Comparison of ENCODE assay signal across 21 cellular contexts in the genomic region with DNA sequence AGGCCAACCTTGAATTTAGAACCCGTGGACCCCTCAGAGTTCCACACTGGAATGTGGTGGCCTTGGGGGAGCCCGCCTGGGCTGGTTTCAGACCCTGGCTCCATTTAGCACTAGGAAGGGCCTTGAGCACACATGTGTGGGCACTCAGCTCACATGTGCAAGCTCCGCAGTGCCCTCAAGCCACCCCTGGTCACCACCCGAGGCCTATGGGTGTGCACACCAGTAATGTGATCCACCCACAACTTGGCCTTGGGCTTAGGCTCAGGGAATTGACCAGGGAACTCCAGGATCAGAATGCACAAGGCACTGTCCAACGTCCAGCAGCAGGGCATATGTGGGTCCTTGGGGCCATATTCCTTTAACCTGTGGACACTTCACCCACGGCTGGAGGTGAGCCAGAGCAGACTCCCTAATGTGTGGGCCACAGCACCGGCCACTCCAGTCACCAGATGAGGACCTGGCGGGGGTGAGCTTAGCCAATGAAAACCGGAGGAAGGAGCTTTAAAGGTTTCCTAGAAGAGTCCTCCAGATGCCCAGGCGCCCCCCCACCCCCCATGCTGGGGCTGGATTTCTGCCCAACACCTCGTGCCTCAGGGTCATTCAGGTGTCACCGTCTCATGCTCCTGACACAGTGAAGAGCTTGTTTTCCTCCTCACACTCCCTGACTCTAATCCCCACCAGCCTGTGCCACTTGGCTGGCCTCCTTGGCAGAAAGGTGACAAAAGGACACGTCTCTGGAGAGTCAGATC.
A peak's percentile ranks its signal among the peaks of the same experiment; 100 is the strongest.
DNase-seq lines count a peak whose midpoint lies in the region; ATAC-seq, FAIRE-seq and TF ChIP-seq lines count a peak whose summit lies in the region.
"Had no signal": no experiment of that assay in that cellular context is flagged by ENCODE, and none has a peak within 500 bp of the region (broad histone marks: within the 10 kb centered on the region; RNA-seq: fewer than 3 reads in every experiment).

No MANE protein-coding gene starts in this region.

- CTCF ChIA-PET in H1 (lab: Charles Lee; ENCODE audit: partially characterized antibody): interaction anchor here (0.7 to 1.4 kb wide), 2 partner anchors 14 to 60 kb away, joined by 3 to 4 read pairs; no protein-coding TSS in a partner anchor

- ATAC-seq in GM18907 (IDR thresholded peaks at IDR 0.05; ENCODE audit: unreplicated experiment): no peak
- no peak for ATAC-seq in HG02623 (IDR thresholded peaks at IDR 0.05; ENCODE audit: unreplicated experiment)

- FAIRE-seq in H1 (lab: Jason Lieb, UNC): no peak
- FAIRE-seq: islet of Langerhans had no signal

- H2BK12ac ChIP-seq in H1 (ENCODE audit: low read depth, low read length): peak overlapping the region; percentile 35; the same call in 1 of the 2 replicates

- peak; percentile 94 to 95 for DNase-seq in NCI-H524 (lab: John Stamatoyannopoulos, UW)
- no peak for DNase-seq in H1 (ENCODE audit: low read depth in 1 of 2, low spot score in 2 of 2)
- DNase-seq in mesenteric fat pad (ENCODE audit: low spot score): peak; percentile 69
- no peak for DNase-seq in suprapubic skin (ENCODE audit: low spot score in 2 of 2)
- DNase-seq in OCI-M2 (lab: John Stamatoyannopoulos, UW; ENCODE audit: unreplicated experiment): no peak
- DNase-seq: activated CD4-positive, alpha-beta T cell treated with anti-CD3 and anti-CD28 coated beads for 1 hour; activated CD8-positive, alpha-beta memory T cell treated with anti-CD3 and anti-CD28 coated beads, Interleukin-2, amount 50 U/mL, for 48 hours; activated gamma-delta T cell treated with Interleukin-2 at 50 U/mL for 16 hours; Caco-2; cerebellar nuclear complex; GDM1; MM.1S; NCI-H1694; NCI-H526 treated with DMSO at 0.1 percent for 48 hours; sigmoid colon; stimulated activated CD4-positive, alpha-beta T cell treated with anti-CD3 and anti-CD28 coated beads, Interleukin-2, amount 100 ng/mL, for 24 hours; T-helper 9 cell had no signal

- no peaks in the 10 kb centered on the region for H3K23me2 ChIP-seq in H1 (ENCODE audit: low read depth, low read length)

- H3K9ac ChIP-seq in H1 (replicated peaks in 1 of 4; ENCODE audit: extremely low read depth in 1 of 4, low read depth in 3 of 4, low read length in 3 of 4): no peak overlapping the region

- H3K14ac ChIP-seq in H1 (ENCODE audit: insufficient read length): no peak overlapping the region

- no peak overlapping the region for H2BK120ac ChIP-seq in H1 (replicated peaks; ENCODE audit: low read depth, low read length)

- no peaks in the 10 kb centered on the region for H3K9me3 ChIP-seq in H1 (ENCODE audit: insufficient read depth in 2 of 2, low read depth in 1 of 2, low read length in 1 of 2)
- no peaks in the 10 kb centered on the region for H3K9me3 ChIP-seq in suprapubic skin
- H3K9me3 ChIP-seq: Caco-2, sigmoid colon had no signal

- TF ChIP-seq POLR2A in H1 (IDR thresholded peaks at IDR 0.05; ENCODE audit: control extremely low read depth in 1 of 2, low read depth in 2 of 2, low read length in 2 of 2) (no peak), suprapubic skin (IDR thresholded peaks at IDR 0.05) (no peak)

- H3K27ac ChIP-seq in H1 (ENCODE audit: low read depth, low read length) (no peak overlapping the region), suprapubic skin (peak overlapping the region; percentile 83)

- POLR2A ChIA-PET in H1 (lab: Charles Lee; ENCODE audit: partially characterized antibody): interaction anchor here (1.1 kb wide), 1 partner anchor 10 kb away, joined by 6 read pairs; no protein-coding TSS in a partner anchor

- H3K4me1 ChIP-seq in H1 (replicated peaks in 1 of 4; ENCODE audit: control insufficient read depth in 3 of 4, insufficient read depth in 4 of 4, low read length in 3 of 4) (peaks cover 11 to 33% (median 19%) of the 10 kb centered on the region in 4 experiments), suprapubic skin (peaks cover 61% of the 10 kb centered on the region)
- H3K4me1 ChIP-seq: HAP-1 had no signal

- no peak overlapping the region for H2BK5ac ChIP-seq in H1 (ENCODE audit: low read depth, low read length)

- no peak overlapping the region for H4K5ac ChIP-seq in H1 (ENCODE audit: insufficient read length, low read depth, low read length)

- H3K56ac ChIP-seq in H1 (replicated peaks; ENCODE audit: insufficient read length, low read depth, low read length): no peak overlapping the region

- 0 out of 2 replicates have a peak overlapping the region, but pooled peaks have one; percentile 15 for H2BK20ac ChIP-seq in H1 (ENCODE audit: low read length)

- WGBS in H1 (ENCODE audit: extremely low coverage in 1 of 2, insufficient coverage in 1 of 2, insufficient read length in 1 of 2, insufficient replicate concordance in 2 of 2, low coverage in 1 of 2, low lambda C conversion rate in 2 of 2, missing lambda C conversion rate in 1 of 2), 2 experiments: 91% methylated on average over 12 of the region's 13 CpGs; no CpG with 5 or more reads in 1 of the 2 experiments
- 65% methylated on average over 8 of the region's 13 CpGs for WGBS in suprapubic skin

- TF ChIP-seq RAD21 in H1 (IDR thresholded peaks at IDR 0.05 in 1 of 2, conservative IDR thresholded peaks at IDR 0.05 in 1 of 2; ENCODE audit: low read depth in 2 of 2, low read length in 2 of 2): no peak

- no peaks in the 10 kb centered on the region for H3K79me2 ChIP-seq in H1 (ENCODE audit: control insufficient read depth in 1 of 2, insufficient read depth in 2 of 2, low read length in 2 of 2)

- no peak overlapping the region for H3K23ac ChIP-seq in H1 (ENCODE audit: insufficient read length)

- H3K27me3 ChIP-seq in H1 (replicated peaks in 1 of 4; ENCODE audit: control insufficient read depth in 3 of 4, extremely low read depth in 1 of 4, insufficient read depth in 3 of 4, low read length in 3 of 4): no peaks in the 10 kb centered on the region; a peak in 1 of 7 replicates
- no peaks in the 10 kb centered on the region for H3K27me3 ChIP-seq in suprapubic skin
- H3K27me3 ChIP-seq: sigmoid colon had no signal

- 0 out of 2 replicates have a peak overlapping the region, but pooled peaks have one; percentile 15 for H3K18ac ChIP-seq in H1 (ENCODE audit: extremely low read depth, low read length)

- H2BK15ac ChIP-seq in H1 (ENCODE audit: low read length): no peak overlapping the region

- H3K4me3 ChIP-seq in H1 (ENCODE audit: extremely low read depth in 1 of 4, insufficient read depth in 2 of 4, low read depth in 3 of 4, low read length in 4 of 4) (no peak overlapping the region), suprapubic skin (no peak overlapping the region)
- H3K4me3 ChIP-seq: HAP-1, sigmoid colon had no signal

- no peak overlapping the region for H3K4ac ChIP-seq in H1 (replicated peaks; ENCODE audit: insufficient read length, low read depth, low read length)

- H3K4me2 ChIP-seq in H1 (ENCODE audit: insufficient read depth in 1 of 2, low read depth in 2 of 2, low read length in 2 of 2): no peak overlapping the region

- H2AK5ac ChIP-seq in H1 (ENCODE audit: low read depth, low read length): no peak overlapping the region; the same call in 1 of the 2 replicates

- H4K20me1 ChIP-seq in H1 (replicated peaks in 1 of 2; ENCODE audit: control insufficient read depth in 1 of 2, insufficient read depth in 2 of 2, low read length in 2 of 2): no peaks in the 10 kb centered on the region

- H3K79me1 ChIP-seq in H1 (ENCODE audit: low read depth, low read length): no peaks in the 10 kb centered on the region

- TF ChIP-seq CTCF in H1 (IDR thresholded peaks at IDR 0.05; ENCODE audit: control extremely low read depth in 1 of 3, insufficient read depth in 1 of 3, low read depth in 1 of 3, low read length in 3 of 3) (no peak), suprapubic skin (IDR thresholded peaks at IDR 0.05) (no peak)

- H2AFZ ChIP-seq in H1 (ENCODE audit: low read length): no peak overlapping the region

- no peak overlapping the region for H4K8ac ChIP-seq in H1 (ENCODE audit: extremely low read depth, insufficient read depth, low read length)

- H3K36me3 ChIP-seq in H1 (ENCODE audit: control insufficient read depth in 2 of 4, insufficient read depth in 4 of 4, low read length in 3 of 4) (no peaks in the 10 kb centered on the region), suprapubic skin (no peaks in the 10 kb centered on the region)
- H3K36me3 ChIP-seq: HAP-1, sigmoid colon had no signal

- H4K91ac ChIP-seq in H1 (replicated peaks; ENCODE audit: insufficient read length, low read length): no peak overlapping the region

- no peak for TF ChIP-seq EP300 in H1 (IDR thresholded peaks at IDR 0.05; ENCODE audit: borderline replicate concordance in 1 of 2, low read depth in 2 of 2, low read length in 2 of 2)
- TF ChIP-seq EP300 in suprapubic skin (IDR thresholded peaks at IDR 0.05): no peak

TF ChIP-seq in H1, 55 proteins besides CTCF, POLR2A, EP300 and RAD21:
- TF ChIP-seq EZH2 (IDR thresholded peaks at IDR 0.05; ENCODE audit: low read depth, low read length, severe bottlenecking): no peak
- TF ChIP-seq SP1 (IDR thresholded peaks at IDR 0.05; ENCODE audit: low read depth, low read length): no peak
- TF ChIP-seq TEAD4 (IDR thresholded peaks at IDR 0.05; ENCODE audit: low read depth, low read length): no peak
- TF ChIP-seq HDAC2 (IDR thresholded peaks at IDR 0.05; ENCODE audit: borderline replicate concordance in 1 of 2, low read depth in 2 of 2, low read length in 2 of 2): no peak
- no peak for TF ChIP-seq JUND (IDR thresholded peaks at IDR 0.05; ENCODE audit: low read length)
- TF ChIP-seq, protein P1, sequence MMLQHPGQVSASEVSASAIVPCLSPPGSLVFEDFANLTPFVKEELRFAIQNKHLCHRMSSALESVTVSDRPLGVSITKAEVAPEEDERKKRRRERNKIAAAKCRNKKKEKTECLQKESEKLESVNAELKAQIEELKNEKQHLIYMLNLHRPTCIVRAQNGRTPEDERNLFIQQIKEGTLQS (IDR thresholded peaks at IDR 0.05; ENCODE audit: insufficient read depth, low read depth, low read length): no peak

Comparison
In these comparisons a context has a peak if more than half of its experiments do, and no peak if none do; other contexts are left out.
1. DNase-seq: peak in NCI-H524 (2 of 2) and mesenteric fat pad (single experiment); none in H1 (0 of 2), suprapubic skin (0 of 2) and OCI-M2 (single experiment).